Comparison of ENCODE assay signal across 1 cellular context in the genomic region with DNA sequence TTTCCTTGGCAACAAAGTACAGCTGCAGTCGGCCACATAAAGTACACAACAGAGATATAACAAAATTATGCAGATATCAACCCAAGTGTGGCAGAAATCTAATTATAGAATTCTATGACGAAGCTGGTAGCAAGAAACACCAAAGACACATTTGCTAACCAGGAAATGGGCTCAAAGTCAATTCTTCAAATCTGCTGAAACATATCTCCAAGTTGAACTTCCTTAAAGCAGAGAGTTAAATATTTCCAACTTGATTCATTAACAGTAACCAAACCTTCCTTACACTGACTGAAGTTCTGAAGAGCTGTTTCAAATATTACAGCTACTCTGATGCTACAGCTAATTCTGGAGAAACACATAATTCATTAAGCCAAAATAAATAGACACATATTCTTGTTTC.
TF ChIP-seq lines count a peak whose summit lies in the region.

No MANE protein-coding gene starts in this region.

TF ChIP-seq in SK-N-SH treated with all-trans-retinoic acid at 6 μM for 48 hours, 23 proteins besides CTCF, POLR2A, EP300 and RAD21 (continued from another document):
- TF ChIP-seq, protein P1, sequence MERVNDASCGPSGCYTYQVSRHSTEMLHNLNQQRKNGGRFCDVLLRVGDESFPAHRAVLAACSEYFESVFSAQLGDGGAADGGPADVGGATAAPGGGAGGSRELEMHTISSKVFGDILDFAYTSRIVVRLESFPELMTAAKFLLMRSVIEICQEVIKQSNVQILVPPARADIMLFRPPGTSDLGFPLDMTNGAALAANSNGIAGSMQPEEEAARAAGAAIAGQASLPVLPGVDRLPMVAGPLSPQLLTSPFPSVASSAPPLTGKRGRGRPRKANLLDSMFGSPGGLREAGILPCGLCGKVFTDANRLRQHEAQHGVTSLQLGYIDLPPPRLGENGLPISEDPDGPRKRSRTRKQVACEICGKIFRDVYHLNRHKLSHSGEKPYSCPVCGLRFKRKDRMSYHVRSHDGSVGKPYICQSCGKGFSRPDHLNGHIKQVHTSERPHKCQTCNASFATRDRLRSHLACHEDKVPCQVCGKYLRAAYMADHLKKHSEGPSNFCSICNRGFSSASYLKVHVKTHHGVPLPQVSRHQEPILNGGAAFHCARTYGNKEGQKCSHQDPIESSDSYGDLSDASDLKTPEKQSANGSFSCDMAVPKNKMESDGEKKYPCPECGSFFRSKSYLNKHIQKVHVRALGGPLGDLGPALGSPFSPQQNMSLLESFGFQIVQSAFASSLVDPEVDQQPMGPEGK (CRISPR knock-in tag; IDR thresholded peaks at IDR 0.05; ENCODE audit: borderline replicate concordance) = no peak
- no peak for TF ChIP-seq ARNTL (CRISPR knock-in tag; IDR thresholded peaks at IDR 0.05; ENCODE audit: borderline replicate concordance, low read depth)
- no peak for TF ChIP-seq PPARA (CRISPR knock-in tag; IDR thresholded peaks at IDR 0.05; ENCODE audit: borderline replicate concordance)
- no peak for TF ChIP-seq ZC3H10 (CRISPR knock-in tag; IDR thresholded peaks at IDR 0.05)
- TF ChIP-seq, protein P2, sequence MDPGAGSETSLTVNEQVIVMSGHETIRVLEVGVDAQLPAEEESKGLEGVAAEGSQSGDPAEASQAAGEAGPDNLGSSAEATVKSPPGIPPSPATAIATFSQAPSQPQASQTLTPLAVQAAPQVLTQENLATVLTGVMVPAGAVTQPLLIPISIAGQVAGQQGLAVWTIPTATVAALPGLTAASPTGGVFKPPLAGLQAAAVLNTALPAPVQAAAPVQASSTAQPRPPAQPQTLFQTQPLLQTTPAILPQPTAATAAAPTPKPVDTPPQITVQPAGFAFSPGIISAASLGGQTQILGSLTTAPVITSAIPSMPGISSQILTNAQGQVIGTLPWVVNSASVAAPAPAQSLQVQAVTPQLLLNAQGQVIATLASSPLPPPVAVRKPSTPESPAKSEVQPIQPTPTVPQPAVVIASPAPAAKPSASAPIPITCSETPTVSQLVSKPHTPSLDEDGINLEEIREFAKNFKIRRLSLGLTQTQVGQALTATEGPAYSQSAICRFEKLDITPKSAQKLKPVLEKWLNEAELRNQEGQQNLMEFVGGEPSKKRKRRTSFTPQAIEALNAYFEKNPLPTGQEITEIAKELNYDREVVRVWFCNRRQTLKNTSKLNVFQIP (CRISPR knock-in tag; IDR thresholded peaks at IDR 0.05; ENCODE audit: borderline replicate concordance, low read depth) = no peak
- no peak for TF ChIP-seq OSR1 (CRISPR knock-in tag; IDR thresholded peaks at IDR 0.05)
- TF ChIP-seq ISL1 (CRISPR knock-in tag; IDR thresholded peaks at IDR 0.05) = no peak
- TF ChIP-seq ZFP30 (CRISPR knock-in tag; IDR thresholded peaks at IDR 0.05) = no peak
TF ChIP-seq in SK-N-SH treated with all-trans-retinoic acid at 6 μM for 48 hours: peak in this region for 0.
